16 cellular contexts compared by ENCODE assay signal in genomic region chr2:10777111-10777841, GRCh38. TPM values are rescaled to one million over a fixed set of nuclear protein-coding genes. Genes with fewer than 3 reads are reported as not detected.
"Had no signal": no experiment of that assay in that cellular context is flagged by ENCODE, and none has a peak within 500 bp of the region (broad histone marks: within the 10 kb centered on the region; RNA-seq: fewer than 3 reads in every experiment).

No MANE protein-coding gene starts in this region.

- H3K4me3 Mint-ChIP-seq: activated CD4-positive, alpha-beta memory T cell treated with anti-CD3 and anti-CD28 coated beads for 36 hours; activated naive CD8-positive, alpha-beta T cell treated with anti-CD3 and anti-CD28 coated beads, Interleukin-2, amount 50 U/mL, for 24 hours; activated T-cell treated with anti-CD3 and anti-CD28 coated beads, Interleukin-2, amount 50 U/mL, for 4 hours; naive thymus-derived CD8-positive, alpha-beta T cell had no signal

- H3K27me3 Mint-ChIP-seq: activated CD4-positive, alpha-beta memory T cell treated with anti-CD3 and anti-CD28 coated beads for 36 hours; activated naive CD8-positive, alpha-beta T cell treated with anti-CD3 and anti-CD28 coated beads, Interleukin-2, amount 50 U/mL, for 24 hours; naive thymus-derived CD8-positive, alpha-beta T cell had no signal

- DNase-seq: activated CD4-positive, alpha-beta memory T cell treated with anti-CD3 and anti-CD28 coated beads for 36 hours; activated CD4-positive, CD25-positive, alpha-beta regulatory T cell treated with anti-CD3 and anti-CD28 coated beads, Interleukin-2, amount 50 U/mL, for 72 hours; activated naive CD8-positive, alpha-beta T cell treated with anti-CD3 and anti-CD28 coated beads, Interleukin-2, amount 50 U/mL, for 24 hours; activated T-cell treated with anti-CD3 and anti-CD28 coated beads, Interleukin-2, amount 50 U/mL, for 4 hours; glutamatergic neuron; left cardiac atrium; mucosa of descending colon; naive thymus-derived CD8-positive, alpha-beta T cell; occipital lobe; stimulated activated CD4-positive, alpha-beta T cell treated with anti-CD3 and anti-CD28 coated beads, Interleukin-4, amount 100 ng/mL, for 24 hours; T-helper 2 cell had no signal

- H3K27ac ChIP-seq: ascending aorta, esophagus muscularis mucosa, tibial artery had no signal

- H3K4me1 Mint-ChIP-seq: activated naive CD8-positive, alpha-beta T cell treated with anti-CD3 and anti-CD28 coated beads, Interleukin-2, amount 50 U/mL, for 24 hours had no signal

- ATAC-seq: activated T-cell treated with anti-CD3 and anti-CD28 coated beads, Interleukin-2, amount 50 U/mL, for 4 hours; left cardiac atrium; mucosa of descending colon; naive thymus-derived CD8-positive, alpha-beta T cell; SK-N-SH treated with all-trans-retinoic acid at 6 μM for 48 hours had no signal

- H3K9me3 Mint-ChIP-seq: activated CD4-positive, alpha-beta memory T cell treated with anti-CD3 and anti-CD28 coated beads for 36 hours; activated naive CD8-positive, alpha-beta T cell treated with anti-CD3 and anti-CD28 coated beads, Interleukin-2, amount 50 U/mL, for 24 hours; activated T-cell treated with anti-CD3 and anti-CD28 coated beads, Interleukin-2, amount 50 U/mL, for 4 hours; naive thymus-derived CD8-positive, alpha-beta T cell had no signal

- H3K27ac Mint-ChIP-seq: activated CD4-positive, alpha-beta memory T cell treated with anti-CD3 and anti-CD28 coated beads for 36 hours; activated naive CD8-positive, alpha-beta T cell treated with anti-CD3 and anti-CD28 coated beads, Interleukin-2, amount 50 U/mL, for 24 hours had no signal

RNA-seq across cellular contexts. Expression of gene ATP6V1C2, which starts 55.8 kb away (rescaled TPM):
- total RNA-seq: activated CD4-positive, alpha-beta memory T cell treated with anti-CD3 and anti-CD28 coated beads for 36 hours; pulmonary artery endothelial cell had no signal
